9 cellular contexts compared by ENCODE assay signal in genomic region chr1:170663441-170664282, GRCh38. TPM values are rescaled to one million over a fixed set of nuclear protein-coding genes. Genes with fewer than 3 reads are reported as not detected.
DNase-seq lines count a peak whose midpoint lies in the region; ATAC-seq, FAIRE-seq and TF ChIP-seq lines count a peak whose summit lies in the region.
"Had no signal": no experiment of that assay in that cellular context is flagged by ENCODE, and none has a peak within 500 bp of the region (broad histone marks: within the 10 kb centered on the region; RNA-seq: fewer than 3 reads in every experiment).

Gene PRRX1, plus strand, starts transcription at chr1:170664131. Its CDS starts 88 bp downstream, at chr1:170664219.

- TF ChIP-seq RAD21 in HepG2 (CRISPR knock-in tag; IDR thresholded peaks at IDR 0.05): no peak

- no peaks in the 10 kb centered on the region for H3K9me3 Mint-ChIP-seq in natural killer cell

- no peak for TF ChIP-seq CTCF in bronchial epithelial cell (IDR thresholded peaks at IDR 0.05; ENCODE audit: insufficient read depth, low read length, severe bottlenecking)
- TF ChIP-seq CTCF in HepG2 (CRISPR knock-in tag; IDR thresholded peaks at IDR 0.05): no peak
- TF ChIP-seq CTCF in subcutaneous adipose tissue (IDR thresholded peaks at IDR 0.05; ENCODE audit: low read depth): no peak
- no peak for TF ChIP-seq CTCF in natural killer cell (IDR thresholded peaks at IDR 0.05)

- no peaks in the 10 kb centered on the region for H3K79me2 ChIP-seq in HepG2 (ENCODE audit: insufficient read depth, low read length)

- peaks cover 54% of the 10 kb centered on the region for H3K27me3 ChIP-seq in bronchial epithelial cell (ENCODE audit: control insufficient read depth, insufficient read depth, low read length)
- H3K27me3 ChIP-seq in HepG2 (ENCODE audit: control insufficient read depth in 1 of 2, insufficient read depth in 2 of 2, low read length in 2 of 2): peaks cover 2 to 72% of the 10 kb centered on the region in 2 experiments; a peak in 3 of 5 replicates

- H3K36me3 Mint-ChIP-seq in natural killer cell: no peaks in the 10 kb centered on the region

- CTCF ChIA-PET in HepG2 (lab: Yijun Ruan, JAX; ENCODE audit: low intra/inter-chr PET ratio, low total read pairs): no interaction called here

- no peaks in the 10 kb centered on the region for H3K4me1 ChIP-seq in HepG2 (ENCODE audit: insufficient read depth, low read length)

- H3K4me2 ChIP-seq in HepG2 (ENCODE audit: low read depth, low read length): peak within 1 kb of the TSS; percentile 32

- no peak for TF ChIP-seq POLR2A in HepG2 (IDR thresholded peaks at IDR 0.05; ENCODE audit: insufficient read depth in 1 of 2, low read depth in 2 of 2, low read length in 2 of 2)

- H3K27ac Mint-ChIP-seq in natural killer cell: no peak within 1 kb of the TSS

- no peak within 1 kb of the TSS for H2AFZ ChIP-seq in HepG2 (ENCODE audit: low read length)

- peak in 2 of 3 experiments; percentile 56 to 63 for DNase-seq in NCI-H1417 (lab: John Stamatoyannopoulos, UW)
- no peak for DNase-seq in NCI-H1417 treated with DMSO at 0.1 percent for 48 hours (lab: John Stamatoyannopoulos, UW)
- DNase-seq in bronchial epithelial cell (ENCODE audit: low read depth): no peak
- DNase-seq in HepG2 (ENCODE audit: low spot score): no peak
- DNase-seq in stimulated activated naive CD4-positive, alpha-beta T cell (lab: John Stamatoyannopoulos, UW): no peak
- DNase-seq in natural killer cell: no peak

- in situ Hi-C loops in HepG2 (cut with HindIII; ENCODE audit: extremely low pct_ligation_motif_present, low pct_unique_long_range_greater_than_20kb): no loop called here

- H3K9ac ChIP-seq in HepG2 (ENCODE audit: insufficient read depth, low read depth, low read length): no peak within 1 kb of the TSS
- H3K9ac ChIP-seq: BLaER1 treated with 17β-estradiol and CSF1 and Interleukin-3, amounts not matched to agents 10 nM and 100 nM had no signal

- TF ChIP-seq EP300 in HepG2 (IDR thresholded peaks at IDR 0.05; ENCODE audit: low read depth in 2 of 2, low read length in 2 of 2) (no peak), HepG2 (CRISPR knock-in tag; IDR thresholded peaks at IDR 0.05; ENCODE audit: borderline replicate concordance) (no peak)

- no peak within 1 kb of the TSS for H3K4me3 Mint-ChIP-seq in natural killer cell

- H3K36me3 ChIP-seq in bronchial epithelial cell (ENCODE audit: control insufficient read depth, insufficient read depth, low read length): no peaks in the 10 kb centered on the region
- H3K36me3 ChIP-seq in HepG2 (replicated peaks in 1 of 2; ENCODE audit: control insufficient read depth in 1 of 2, insufficient read depth in 2 of 2, low read length in 2 of 2): no peaks in the 10 kb centered on the region
- H3K36me3 ChIP-seq: BLaER1 treated with 17β-estradiol and CSF1 and Interleukin-3, amounts not matched to agents 10 nM and 100 nM had no signal

- H4K20me1 ChIP-seq in HepG2 (ENCODE audit: insufficient read depth, low read length): no peaks in the 10 kb centered on the region
- H4K20me1 ChIP-seq: BLaER1 treated with 17β-estradiol and CSF1 and Interleukin-3, amounts not matched to agents 10 nM and 100 nM had no signal

- H3K9me3 ChIP-seq in HepG2 (ENCODE audit: low read length): no peaks in the 10 kb centered on the region

- H3K27ac ChIP-seq in HepG2 (ENCODE audit: extremely low read length, insufficient read depth, low read length): no peak within 1 kb of the TSS

- H3K4me3 ChIP-seq in bronchial epithelial cell (ENCODE audit: low read depth, low read length): peak within 1 kb of the TSS; percentile 25
- H3K4me3 ChIP-seq in HepG2 (replicated peaks in 1 of 3; ENCODE audit: insufficient read depth in 1 of 3, low read depth in 2 of 3, low read length in 3 of 3): peak within 1 kb of the TSS in 1 of 3 experiments; percentile 37; a peak in 1 of 6 replicates

- intact Hi-C loops in HepG2 (cut with micrococcal nuclease; ENCODE audit: unreplicated experiment) (no loop called here), natural killer cell (cut with micrococcal nuclease) (no loop called here)

- POLR2A ChIA-PET in HepG2 (lab: Yijun Ruan, JAX): no interaction called here

- BruUV-seq in HepG2 (replicated peaks; lab: Mats Ljungman, UMichigan): no TSS peak

- ATAC-seq in HepG2: no peak
- no peak for ATAC-seq in GM18502 (IDR thresholded peaks at IDR 0.05; ENCODE audit: poor library complexity, unreplicated experiment)
- no peak for ATAC-seq in natural killer cell

- FAIRE-seq in bronchial epithelial cell (lab: Jason Lieb, UNC): no peak
- no peak for FAIRE-seq in HepG2 (lab: Jason Lieb, UNC)

- H3K27me3 Mint-ChIP-seq in natural killer cell (ENCODE audit: low read depth in 2 of 2): peaks cover 71 to 78% of the 10 kb centered on the region in 2 donors

- peaks cover 5 to 10% of the 10 kb centered on the region in 2 donors for H3K4me1 Mint-ChIP-seq in natural killer cell

- WGBS in HepG2 (ENCODE audit: low lambda C conversion rate): 26% methylated on average over 26 of the region's 26 CpGs

TF ChIP-seq in HepG2, 621 proteins besides CTCF, POLR2A, EP300 and RAD21:
- TF ChIP-seq ZNF329 (CRISPR knock-in tag; IDR thresholded peaks at IDR 0.05; ENCODE audit: low read depth) (no peak), TAF15 (IDR thresholded peaks at IDR 0.05; ENCODE audit: low read depth, low read length, poor library complexity, severe bottlenecking) (no peak), NFRKB (IDR thresholded peaks at IDR 0.05) (no peak), ZNF776 (CRISPR knock-in tag; IDR thresholded peaks at IDR 0.05) (no peak), ATRX (CRISPR knock-in tag; IDR thresholded peaks at IDR 0.05; ENCODE audit: borderline replicate concordance) (no peak), ZNF616 (CRISPR knock-in tag; IDR thresholded peaks at IDR 0.05; ENCODE audit: low read depth) (no peak), ZNF484 (CRISPR knock-in tag; IDR thresholded peaks at IDR 0.05; ENCODE audit: borderline replicate concordance, low read depth) (no peak), GPBP1L1 (CRISPR knock-in tag; IDR thresholded peaks at IDR 0.05) (no peak), DNMT3B (CRISPR knock-in tag; conservative IDR thresholded peaks at IDR 0.05) (no peak)

RNA-seq across cellular contexts. Expression of gene PRRX1, which starts in this region (rescaled TPM):
- total RNA-seq in bronchial epithelial cell: 0.26 TPM in 1 of 2 replicates, not detected in the other
- not detected in 2 replicates for total RNA-seq in HepG2 (2016; rRNA removed; fragmentation: Illumina TruSeq; extraction: Trizol)
- not detected in 2 replicates for total RNA-seq in HepG2 (2016; cell fraction: cytosol; rRNA removed; fragmentation: Illumina TruSeq; extraction: Trizol; ENCODE audit: low read depth)
- not detected in 2 replicates for total RNA-seq in HepG2 (2016; cell fraction: insoluble cytoplasmic fraction; rRNA removed; fragmentation: Illumina TruSeq; extraction: Trizol)
- not detected in 2 replicates for total RNA-seq in HepG2 (2016; cell fraction: membrane; rRNA removed; fragmentation: Illumina TruSeq; extraction: Trizol)
- not detected in 2 replicates for total RNA-seq in HepG2 (2016; cell fraction: nucleus; rRNA removed; fragmentation: Illumina TruSeq; extraction: Trizol)
- polyA plus RNA-seq in HepG2 (2011; rRNA removed): not detected in 2 replicates
- polyA plus RNA-seq in HepG2 (2011; cell fraction: cytosol; rRNA removed): not detected in 2 replicates
- polyA plus RNA-seq in HepG2 (2011; cell fraction: nucleus; rRNA removed): not detected in 2 replicates
- polyA plus RNA-seq in HepG2 (2012): not detected in 2 replicates
- not detected in 2 replicates for polyA plus RNA-seq in HepG2 (2016; cell fraction: cytosol; fragmentation: Illumina TruSeq; extraction: Trizol; ENCODE audit: low read depth)
- not detected in 2 replicates for polyA plus RNA-seq in HepG2 (2016; cell fraction: insoluble cytoplasmic fraction; fragmentation: Illumina TruSeq; extraction: Trizol; ENCODE audit: low read depth)
- not detected in 2 replicates for polyA plus RNA-seq in HepG2 (2016; cell fraction: membrane; fragmentation: Illumina TruSeq; extraction: Trizol; ENCODE audit: low read depth)
- not detected in 2 replicates for polyA plus RNA-seq in HepG2 (2016; cell fraction: nucleus; fragmentation: Illumina TruSeq; extraction: Trizol; ENCODE audit: insufficient read depth, low read depth)
- not detected in 2 replicates for polyA minus RNA-seq in HepG2 (2011; rRNA and poly(A)+ RNA removed; ENCODE audit: low replicate concordance)
- polyA minus RNA-seq in HepG2 (2011; cell fraction: cytosol; rRNA and poly(A)+ RNA removed): not detected in 2 replicates
- polyA minus RNA-seq in HepG2 (2011; cell fraction: nucleus; rRNA and poly(A)+ RNA removed): not detected in 2 replicates
- total RNA-seq in subcutaneous adipose tissue: 100 to 1,000 TPM in 1 of 4 donors, 10 to 100 TPM in 3; 75.3 to 115 (median 87.3) TPM
- total RNA-seq in natural killer cell: not detected

Comparison
In these comparisons a context has a peak if more than half of its experiments do, and no peak if none do; other contexts are left out.
1. RNA of gene PRRX1 (total RNA-seq): 75.3 to 115 TPM in subcutaneous adipose tissue; 0.26 TPM in bronchial epithelial cell, not detected in HepG2 and not detected in natural killer cell; every median in the first group is over 10 times any median in the second.
2. DNase-seq: peak in NCI-H1417 (2 of 3); none in NCI-H1417 treated with DMSO at 0.1 percent for 48 hours (single experiment), bronchial epithelial cell (single experiment), HepG2 (single experiment), stimulated activated naive CD4-positive, alpha-beta T cell (0 of 6) and natural killer cell (single experiment).